ENCODE assay signal across 8 cellular contexts in the genomic region with DNA sequence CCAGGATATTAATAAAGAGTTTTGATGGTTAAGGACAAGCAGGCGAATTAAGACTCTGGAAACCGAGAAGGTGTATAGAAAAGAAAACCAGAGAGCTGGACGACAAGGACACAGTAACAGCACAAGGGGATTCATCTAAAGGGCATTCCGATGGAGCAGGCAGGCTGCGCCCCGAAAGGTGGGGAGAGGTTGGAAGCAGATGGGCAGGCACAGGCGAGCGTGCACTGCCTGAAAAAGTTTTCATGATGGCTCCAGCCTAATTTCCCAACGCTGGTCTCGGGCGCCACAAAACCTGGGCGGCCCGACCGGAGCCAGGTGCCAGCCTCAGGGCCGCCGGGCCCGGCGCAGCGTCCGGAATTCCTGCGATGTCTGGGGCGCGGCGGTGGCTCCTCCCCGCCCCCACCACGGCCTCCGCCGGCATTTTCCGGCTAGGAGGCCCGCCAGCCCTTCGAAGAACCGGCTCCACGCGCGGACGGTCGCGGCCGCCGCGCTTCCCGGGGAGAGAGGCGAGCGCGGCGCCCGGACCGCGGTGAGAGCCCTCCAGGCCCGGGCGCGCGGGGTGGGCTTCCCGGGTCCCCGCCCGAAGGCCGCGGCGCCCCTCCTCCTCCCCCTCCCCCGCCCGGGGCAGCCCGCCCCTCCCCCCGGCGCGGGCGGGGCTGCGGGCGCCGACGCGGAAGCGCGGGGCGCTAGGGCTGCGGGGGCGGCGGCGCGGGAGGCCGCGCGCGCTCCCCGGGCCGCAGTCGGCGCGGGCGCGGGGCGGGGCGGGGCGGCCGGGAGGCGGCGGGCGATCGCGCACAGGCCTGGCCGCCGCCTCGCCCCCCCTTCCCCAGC. TPM values are rescaled to one million over a fixed set of nuclear protein-coding genes. Genes with fewer than 3 reads are reported as not detected.
DNase-seq lines count a peak whose midpoint lies in the region; FAIRE-seq and TF ChIP-seq lines count a peak whose summit lies in the region.

No MANE protein-coding gene starts in this region.

- peak overlapping the region; percentile 69 to 95 (median 79) for H3K4me3 ChIP-seq in breast epithelium
- peak overlapping the region; percentile 98 for H3K4me3 ChIP-seq in smooth muscle cell

- no peak for FAIRE-seq in H54 (lab: Jason Lieb, UNC)

- no peaks in the 10 kb centered on the region for H3F3A ChIP-seq in smooth muscle cell (ENCODE audit: low read depth)

- WGBS in smooth muscle cell (ENCODE audit: low lambda C conversion rate) = 1% methylated on average over 44 of the region's 102 CpGs

- peak; percentile 57 for DNase-seq in H54 (ENCODE audit: insufficient read length, low spot score)
- peak; percentile 83 for DNase-seq in LoVo (ENCODE audit: low spot score)
- DNase-seq in UCSD-AML1 (lab: John Stamatoyannopoulos, UW; ENCODE audit: unreplicated experiment) = peak; percentile 89
- DNase-seq in breast epithelium (ENCODE audit: low spot score in 2 of 2) = peak; percentile 69 to 75
- peak; percentile 56 for DNase-seq in iris pigment epithelial cell (ENCODE audit: low read depth)
- DNase-seq in smooth muscle cell (lab: John Stamatoyannopoulos, UW; ENCODE audit: unreplicated experiment) = no peak
- no peak for DNase-seq in NCI-H1048 (lab: John Stamatoyannopoulos, UW)

- peak overlapping the region; percentile 98 for H3K9ac ChIP-seq in smooth muscle cell (ENCODE audit: low read depth)

- peak; percentile 44 for TF ChIP-seq POLR2A in GM10847 (IDR thresholded peaks at IDR 0.05; ENCODE audit: extremely low read depth, insufficient read length)
- TF ChIP-seq POLR2A in H54 (IDR thresholded peaks at IDR 0.05; ENCODE audit: low read depth, low read length) = peak; percentile 68
- TF ChIP-seq POLR2A in breast epithelium (IDR thresholded peaks at IDR 0.05) = peak; percentile 23

- H3K27ac ChIP-seq in breast epithelium = peak overlapping the region; percentile 99 to 100
- H3K27ac ChIP-seq in smooth muscle cell (ENCODE audit: low read depth) = peak overlapping the region; percentile 99

- H3K4me1 ChIP-seq in breast epithelium (peaks cover 0 to 15% of the 10 kb centered on the region in 2 donors), smooth muscle cell (ENCODE audit: low read depth) (peaks cover 30% of the 10 kb centered on the region)

- intact Hi-C loops in breast epithelium (cut with DNase I; ENCODE audit: low total_unique reads) = loop anchor here (1.0 kb wide), 1 partner anchor 99 kb away; a partner anchor contains a TSS

- no peak for TF ChIP-seq CTCF in breast epithelium (IDR thresholded peaks at IDR 0.05)
- no peak for TF ChIP-seq CTCF in smooth muscle cell (IDR thresholded peaks at IDR 0.05; ENCODE audit: borderline replicate concordance, insufficient read depth, poor library complexity, severe bottlenecking)

- no peaks in the 10 kb centered on the region for H3K27me3 ChIP-seq in breast epithelium
- no peaks in the 10 kb centered on the region for H3K27me3 ChIP-seq in smooth muscle cell (ENCODE audit: low read depth)

- peak overlapping the region; percentile 69 for H2AFZ ChIP-seq in smooth muscle cell (ENCODE audit: low read depth)

- H4K20me1 ChIP-seq in smooth muscle cell (ENCODE audit: low read depth) = peaks cover 31% of the 10 kb centered on the region

- no peaks in the 10 kb centered on the region for H3K9me3 ChIP-seq in breast epithelium
- no peaks in the 10 kb centered on the region for H3K9me3 ChIP-seq in smooth muscle cell (replicated peaks; ENCODE audit: low read depth)

- H3K36me3 ChIP-seq in breast epithelium (no peaks in the 10 kb centered on the region), smooth muscle cell (ENCODE audit: low read depth) (no peaks in the 10 kb centered on the region)

- H3K79me2 ChIP-seq in smooth muscle cell (ENCODE audit: low read depth) = peaks cover 33% of the 10 kb centered on the region

- peak overlapping the region; percentile 96 for H3K4me2 ChIP-seq in smooth muscle cell

RNA-seq across cellular contexts. Expression of a gene that starts 0.7 kb away (rescaled TPM):
- 100 to 1,000 TPM in 1 of 3 donors, 10 to 100 TPM in 2; 71.7 to 138 (median 93.1) TPM for total RNA-seq in breast epithelium
- 54.9 and 61.7 TPM in 2 replicates for total RNA-seq in smooth muscle cell
- polyA plus RNA-seq in smooth muscle cell = 2.4 and 3.5 TPM in 2 replicates

Comparison
In these comparisons a context has a peak if more than half of its experiments do, and no peak if none do; other contexts are left out.
1. DNase-seq: peak in H54 (single experiment), LoVo (single experiment), UCSD-AML1 (single experiment), breast epithelium (2 of 2) and iris pigment epithelial cell (single experiment); none in smooth muscle cell (single experiment) and NCI-H1048 (single experiment).
2. Peak in every context shown above with its lines, with median percentiles within 50 percentile points of each other: POLR2A ChIP-seq.